ENCODE assay signal across 26 cellular contexts in the genomic region with DNA sequence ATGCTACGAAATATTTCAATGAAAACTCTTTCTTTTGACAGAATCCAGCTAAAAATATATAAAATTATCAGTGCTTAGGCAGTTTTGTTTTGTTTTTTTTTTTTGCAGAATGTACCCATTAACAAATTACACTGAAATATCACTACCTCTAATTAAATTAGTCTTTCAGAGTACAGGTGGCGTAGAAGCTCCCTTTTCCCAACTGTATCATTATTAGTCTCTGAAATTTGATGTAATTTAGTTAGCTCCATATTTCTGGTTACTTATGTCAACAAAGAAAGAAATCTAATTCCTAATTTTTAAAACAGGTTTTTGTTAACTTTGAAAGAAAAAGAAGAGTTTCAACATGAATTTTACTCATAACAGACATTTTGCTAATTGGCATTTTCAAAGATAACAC.
"Had no signal": no experiment of that assay in that cellular context is flagged by ENCODE, and none has a peak within 500 bp of the region (broad histone marks: within the 10 kb centered on the region; RNA-seq: fewer than 3 reads in every experiment).

No MANE protein-coding gene starts in this region.

- H3K4me3 ChIP-seq: colonic mucosa, coronary artery, dorsolateral prefrontal cortex, esophagus muscularis mucosa, esophagus squamous epithelium, gastrocnemius medialis, gastroesophageal sphincter, heart left ventricle, heart right ventricle, hepatocyte had no signal

- ATAC-seq: effector memory CD8-positive, alpha-beta T cell; esophagus mucosa; foreskin keratinocyte; gastrocnemius medialis; gastroesophageal sphincter; heart left ventricle; heart right ventricle had no signal

- H3K4me2 ChIP-seq: hepatocyte had no signal

- H3K4me3 Mint-ChIP-seq: dendritic cell treated with granulocyte-macrophage colony-stimulating factor and Interleukin-4, amounts not matched to agents 40 ng/mL and 50 ng/mL, for 4 days; effector memory CD8-positive, alpha-beta T cell; endodermal cell had no signal

- H3K36me3 ChIP-seq: colonic mucosa, esophagus muscularis mucosa, esophagus squamous epithelium, gastrocnemius medialis, gastroesophageal sphincter, heart left ventricle, heart right ventricle had no signal

- H3K27me3 ChIP-seq: colonic mucosa, dorsolateral prefrontal cortex, esophagus muscularis mucosa, esophagus squamous epithelium, foreskin keratinocyte, gastrocnemius medialis, gastroesophageal sphincter, heart left ventricle, heart right ventricle, hepatocyte had no signal

- H3K4me1 ChIP-seq: colonic mucosa, esophagus squamous epithelium, gastrocnemius medialis, gastroesophageal sphincter had no signal

- DNase-seq: colonic mucosa; cortex of kidney; dermis blood vessel endothelial cell; dorsolateral prefrontal cortex; effector CD4-positive, alpha-beta T cell; effector CD8-positive, alpha-beta T cell; effector memory CD4-positive, alpha-beta T cell; effector memory CD8-positive, alpha-beta T cell; endodermal cell; erythroblast; esophagus squamous epithelium; foreskin fibroblast; foreskin keratinocyte; foreskin melanocyte; gastrocnemius medialis; glutamatergic neuron; head of caudate nucleus; heart left ventricle; heart right ventricle had no signal

- H3K27me3 Mint-ChIP-seq: dendritic cell treated with granulocyte-macrophage colony-stimulating factor and Interleukin-4, amounts not matched to agents 40 ng/mL and 50 ng/mL, for 4 days; effector memory CD8-positive, alpha-beta T cell had no signal

- H3K9me3 Mint-ChIP-seq: dendritic cell treated with granulocyte-macrophage colony-stimulating factor and Interleukin-4, amounts not matched to agents 40 ng/mL and 50 ng/mL, for 4 days; endodermal cell had no signal

- H2AFZ ChIP-seq: hepatocyte had no signal

- H3K9me3 ChIP-seq: colonic mucosa, esophagus muscularis mucosa, esophagus squamous epithelium, gastrocnemius medialis, gastroesophageal sphincter, heart left ventricle, heart right ventricle had no signal

- H3K27ac ChIP-seq: colonic mucosa, coronary artery, dorsolateral prefrontal cortex, epithelial cell of prostate, esophagus muscularis mucosa, esophagus squamous epithelium, foreskin keratinocyte, gastrocnemius medialis, gastroesophageal sphincter, heart left ventricle, heart right ventricle, hepatocyte had no signal

- H3K27ac Mint-ChIP-seq: dendritic cell treated with granulocyte-macrophage colony-stimulating factor and Interleukin-4, amounts not matched to agents 40 ng/mL and 50 ng/mL, for 4 days; effector memory CD8-positive, alpha-beta T cell; endodermal cell had no signal
